1 cellular context compared by ENCODE assay signal in the genomic region with DNA sequence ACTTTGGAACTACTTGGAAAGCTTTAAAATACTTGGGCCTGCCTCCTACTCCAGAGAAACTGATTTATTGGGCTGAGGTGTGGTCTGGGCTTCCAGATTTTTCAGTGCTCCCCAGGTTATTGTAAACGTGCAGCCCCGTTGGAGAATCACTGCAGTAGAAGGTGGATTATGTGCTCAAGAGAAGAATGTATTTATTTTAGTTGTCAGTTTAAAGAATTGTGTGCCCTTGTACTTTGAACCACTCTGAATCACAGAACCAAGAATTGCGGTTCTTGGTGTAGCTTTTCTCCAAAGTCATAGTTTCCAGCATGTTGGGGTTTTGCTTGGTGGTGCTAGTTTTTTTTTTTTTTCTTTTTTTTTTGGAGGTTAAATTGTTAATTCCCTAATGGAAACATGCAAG.
TF ChIP-seq lines count a peak whose summit lies in the region.

No MANE protein-coding gene starts in this region.

TF ChIP-seq in IMR-90, 13 proteins besides CTCF, POLR2A, EP300 and RAD21 (continued from another document):
- TF ChIP-seq, protein P1, sequence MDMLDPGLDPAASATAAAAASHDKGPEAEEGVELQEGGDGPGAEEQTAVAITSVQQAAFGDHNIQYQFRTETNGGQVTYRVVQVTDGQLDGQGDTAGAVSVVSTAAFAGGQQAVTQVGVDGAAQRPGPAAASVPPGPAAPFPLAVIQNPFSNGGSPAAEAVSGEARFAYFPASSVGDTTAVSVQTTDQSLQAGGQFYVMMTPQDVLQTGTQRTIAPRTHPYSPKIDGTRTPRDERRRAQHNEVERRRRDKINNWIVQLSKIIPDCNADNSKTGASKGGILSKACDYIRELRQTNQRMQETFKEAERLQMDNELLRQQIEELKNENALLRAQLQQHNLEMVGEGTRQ (IDR thresholded peaks at IDR 0.05; ENCODE audit: low read depth, low read length) = no peak
- TF ChIP-seq MAFK (IDR thresholded peaks at IDR 0.05; ENCODE audit: low read depth, low read length) = no peak
- peak; percentile 24; the same call in 1 of the 2 replicates for TF ChIP-seq FOS (IDR thresholded peaks at IDR 0.05; ENCODE audit: low read depth, low read length)
- TF ChIP-seq NFE2L2 (IDR thresholded peaks at IDR 0.05; ENCODE audit: low read depth, low read length) = no peak
